ENCODE assay signal across 8 cellular contexts in genomic region chr7:79452032-79452494, GRCh38. TPM values are rescaled to one million over a fixed set of nuclear protein-coding genes. Genes with fewer than 3 reads are reported as not detected.
A peak's percentile ranks its signal among the peaks of the same experiment; 100 is the strongest.
DNase-seq lines count a peak whose midpoint lies in the region; ATAC-seq and TF ChIP-seq lines count a peak whose summit lies in the region.

No MANE protein-coding gene starts in this region.

- H3K27me3 Mint-ChIP-seq in activated naive CD8-positive, alpha-beta T cell treated with anti-CD3 and anti-CD28 coated beads for 36 hours = peaks cover 56% of the 10 kb centered on the region
- peaks cover 3% of the 10 kb centered on the region for H3K27me3 Mint-ChIP-seq in neural crest cell (ENCODE audit: low read depth)

- no peaks in the 10 kb centered on the region for H3K9me3 Mint-ChIP-seq in activated naive CD8-positive, alpha-beta T cell treated with anti-CD3 and anti-CD28 coated beads for 36 hours
- no peaks in the 10 kb centered on the region for H3K9me3 Mint-ChIP-seq in neural crest cell

- peak overlapping the region; percentile 26 for H3K27ac Mint-ChIP-seq in activated naive CD8-positive, alpha-beta T cell treated with anti-CD3 and anti-CD28 coated beads for 36 hours
- H3K27ac Mint-ChIP-seq in neural crest cell (ENCODE audit: unreplicated experiment) = peak overlapping the region; percentile 94

- DNase-seq in COLO829 (ENCODE audit: low spot score) = peak; percentile 86
- DNase-seq in LHCN-M2 (ENCODE audit: low read depth) = peak; percentile 90
- DNase-seq in activated naive CD8-positive, alpha-beta T cell treated with anti-CD3 and anti-CD28 coated beads for 36 hours = peak; percentile 44
- DNase-seq in Right ventricle myocardium inferior (ENCODE audit: missing footprints) = peak; percentile 91
- DNase-seq in neural crest cell (ENCODE audit: low read depth, low spot score) = peak; percentile 69
- DNase-seq in activated effector memory CD4-positive, alpha-beta T cell treated with anti-CD3 and anti-CD28 coated beads, Interleukin-2, amount 50 U/mL, for 16 hours = no peak
- DNase-seq in NK-92 (lab: John Stamatoyannopoulos, UW; ENCODE audit: unreplicated experiment) = no peak
- DNase-seq in stimulated activated CD4-positive, alpha-beta T cell treated with anti-CD3 and anti-CD28 coated beads, Interleukin-1b, Interleukin-23, amount 100 ng/mL, for 48 hours = no peak

- peaks cover 1% of the 10 kb centered on the region for H3K36me3 Mint-ChIP-seq in activated naive CD8-positive, alpha-beta T cell treated with anti-CD3 and anti-CD28 coated beads for 36 hours
- no peaks in the 10 kb centered on the region for H3K36me3 Mint-ChIP-seq in neural crest cell (ENCODE audit: low read depth)

- H3K4me1 Mint-ChIP-seq in activated naive CD8-positive, alpha-beta T cell treated with anti-CD3 and anti-CD28 coated beads for 36 hours = peaks cover 22% of the 10 kb centered on the region
- peaks cover 37% of the 10 kb centered on the region for H3K4me1 Mint-ChIP-seq in neural crest cell

- TF ChIP-seq CTCF in neural crest cell (conservative IDR thresholded peaks at IDR 0.05) = no peak

- peak; percentile 82 for ATAC-seq in Right ventricle myocardium inferior

- H3K4me3 Mint-ChIP-seq in activated naive CD8-positive, alpha-beta T cell treated with anti-CD3 and anti-CD28 coated beads for 36 hours = peak overlapping the region; percentile 81
- peak overlapping the region; percentile 94 for H3K4me3 Mint-ChIP-seq in neural crest cell

- intact Hi-C loops in Right ventricle myocardium inferior (cut with DNase I) = loop anchor here (5.0 kb wide), 2 partner anchors 45 to 145 kb away; no protein-coding TSS in a partner anchor

RNA-seq across cellular contexts. Expression of gene MAGI2, which starts 1.4 kb away (rescaled TPM):
- total RNA-seq in LHCN-M2 (2014; rRNA removed) = 2.4 and 3.6 TPM in 2 replicates
- polyA plus RNA-seq in LHCN-M2 (2012) = 1.6 TPM
- total RNA-seq in activated naive CD8-positive, alpha-beta T cell treated with anti-CD3 and anti-CD28 coated beads for 36 hours = under 1 TPM; 0.14 to 0.31 TPM
- 3.1 TPM for total RNA-seq in Right ventricle myocardium inferior
- total RNA-seq in neural crest cell = 10.0 and 10.1 TPM in 2 replicates

Comparison
In these comparisons a context has a peak if more than half of its experiments do, and no peak if none do; other contexts are left out.
1. DNase-seq: peak in COLO829 (single experiment), LHCN-M2 (single experiment), activated naive CD8-positive, alpha-beta T cell treated with anti-CD3 and anti-CD28 coated beads for 36 hours (single experiment), Right ventricle myocardium inferior (single experiment) and neural crest cell (single experiment); none in activated effector memory CD4-positive, alpha-beta T cell treated with anti-CD3 and anti-CD28 coated beads, Interleukin-2, amount 50 U/mL, for 16 hours (single experiment), NK-92 (single experiment) and stimulated activated CD4-positive, alpha-beta T cell treated with anti-CD3 and anti-CD28 coated beads, Interleukin-1b, Interleukin-23, amount 100 ng/mL, for 48 hours (single experiment).